ENCODE assay signal across 8 cellular contexts in the genomic region with DNA sequence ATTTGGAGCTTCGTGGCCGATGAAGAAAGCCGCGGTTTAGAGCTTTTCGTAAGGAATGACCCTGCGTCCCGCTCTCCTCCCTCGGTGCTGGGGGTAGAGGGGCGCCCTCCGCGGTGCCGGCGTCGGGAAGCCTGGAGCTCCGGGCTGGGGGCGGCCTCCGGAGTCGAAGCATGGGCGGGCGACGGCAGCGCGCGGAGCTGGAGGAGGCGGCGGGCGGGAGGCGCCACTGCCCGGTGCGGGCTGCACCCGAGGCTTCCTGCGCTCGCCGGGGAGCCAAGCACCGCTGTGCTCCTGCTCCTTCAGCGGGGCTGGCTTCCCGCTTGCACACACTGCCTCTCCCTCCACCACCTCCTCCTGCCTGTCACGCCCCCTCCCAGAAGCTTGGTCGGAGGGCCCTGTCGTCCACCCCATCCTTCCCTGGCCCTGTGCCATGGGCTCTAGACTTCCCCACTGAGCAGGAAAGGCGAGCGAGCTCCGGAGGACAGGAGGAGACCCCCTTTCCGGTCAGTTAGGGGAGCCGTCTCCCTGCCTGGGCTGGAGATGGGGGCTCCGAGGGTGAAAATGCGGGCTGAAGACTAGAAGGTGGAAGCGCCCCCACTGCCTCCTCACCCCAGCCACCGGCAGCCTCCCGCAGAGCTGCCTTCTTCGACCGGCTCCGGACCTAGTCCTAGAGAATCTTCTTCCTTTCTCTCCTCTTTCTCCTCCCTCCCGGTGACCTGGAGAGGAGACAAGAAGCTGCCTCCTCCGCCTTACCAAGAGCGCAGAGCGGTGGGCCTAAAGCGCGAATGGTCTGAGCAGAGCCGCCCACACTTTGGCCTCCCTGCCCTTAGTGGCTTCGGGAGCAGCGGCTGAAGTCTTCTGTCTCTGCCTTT. TPM values are rescaled to one million over a fixed set of nuclear protein-coding genes. Genes with fewer than 3 reads are reported as not detected.
DNase-seq lines count a peak whose midpoint lies in the region; ATAC-seq, FAIRE-seq and TF ChIP-seq lines count a peak whose summit lies in the region.

No MANE protein-coding gene starts in this region.

- H3K4me3 ChIP-seq in AG04449 (ENCODE audit: low read depth, low read length) (peak overlapping the region; percentile 53), mesendoderm (ENCODE audit: low read length) (peak overlapping the region; percentile 26), aorta (ENCODE audit: low read length in 2 of 2) (no peak overlapping the region)

- peaks cover 9% of the 10 kb centered on the region for H3K27me3 ChIP-seq in mesendoderm (ENCODE audit: insufficient read depth, low read length, poor library complexity)
- peaks cover 0 to 2% of the 10 kb centered on the region in 2 donors for H3K27me3 ChIP-seq in aorta (ENCODE audit: control insufficient read depth in 1 of 2, insufficient read depth in 2 of 2, low read length in 1 of 2)

- no peaks in the 10 kb centered on the region for H3K4me1 ChIP-seq in mesendoderm (ENCODE audit: control insufficient read depth, low read depth, low read length)
- H3K4me1 ChIP-seq in aorta (ENCODE audit: control insufficient read depth in 1 of 2, insufficient read depth in 2 of 2, low read length in 2 of 2) = no peaks in the 10 kb centered on the region

- peak overlapping the region; percentile 54 for H3K23ac ChIP-seq in mesendoderm (ENCODE audit: low read length)

- no peak overlapping the region for H2BK120ac ChIP-seq in mesendoderm (ENCODE audit: low read depth, low read length)

- ATAC-seq in HG03378 (IDR thresholded peaks at IDR 0.05; ENCODE audit: unreplicated experiment) (no peak), aorta (ENCODE audit: low FRiP score) (no peak), GM21529 (IDR thresholded peaks at IDR 0.05; ENCODE audit: unreplicated experiment) (no peak), HG02852 (IDR thresholded peaks at IDR 0.05; ENCODE audit: unreplicated experiment) (no peak)

- H3K36me3 ChIP-seq in mesendoderm (ENCODE audit: control insufficient read depth, insufficient read depth, low read length) (no peaks in the 10 kb centered on the region), aorta (ENCODE audit: control insufficient read depth in 1 of 2, insufficient read depth in 2 of 2, low read length in 1 of 2) (no peaks in the 10 kb centered on the region)

- TF ChIP-seq CTCF in AG04449 (IDR thresholded peaks at IDR 0.05; ENCODE audit: insufficient read depth, low read length, missing control alignments) = no peak

- no peaks in the 10 kb centered on the region for H3K79me1 ChIP-seq in mesendoderm (ENCODE audit: low read length)

- CTCF ChIA-PET in AG04449 (lab: Yijun Ruan, JAX) = interaction anchor here (1.0 to 6.9 kb wide), 17 partner anchors 8 to 1314 kb away, joined by 3 to 51 read pairs (median 4); a partner anchor contains a TSS

- peak overlapping the region; percentile 64 for H3K9ac ChIP-seq in mesendoderm (ENCODE audit: low read length)

- no peak overlapping the region for H4K5ac ChIP-seq in mesendoderm (ENCODE audit: low read length)

- H3K27ac ChIP-seq in mesendoderm (ENCODE audit: low read depth, low read length) (no peak overlapping the region), aorta (ENCODE audit: low read depth in 1 of 2, low read length in 2 of 2) (no peak overlapping the region)

- peak overlapping the region; percentile 91 for H3K4me2 ChIP-seq in mesendoderm (ENCODE audit: low read length)

- POLR2A ChIA-PET in AG04449 (lab: Yijun Ruan, JAX) = interaction anchor here (0.6 to 1.2 kb wide), 2 partner anchors 26 to 68 kb away, joined by 3 to 4 read pairs; no protein-coding TSS in a partner anchor

- FAIRE-seq in HTR-8/SVneo (lab: Jason Lieb, UNC) = peak; percentile 97

- H2AK5ac ChIP-seq in mesendoderm (ENCODE audit: low read length) = no peak overlapping the region

- no peak overlapping the region for H2BK5ac ChIP-seq in mesendoderm (ENCODE audit: low read length)

- peak overlapping the region; percentile 96 for H3K18ac ChIP-seq in mesendoderm (ENCODE audit: low read length)

- H3K9me3 ChIP-seq in aorta (ENCODE audit: control insufficient read depth, low read length) = peaks cover 4% of the 10 kb centered on the region

- peak overlapping the region; percentile 22 for H3K4ac ChIP-seq in mesendoderm (ENCODE audit: low read depth, low read length)

- no peaks in the 10 kb centered on the region for H3K79me2 ChIP-seq in mesendoderm (ENCODE audit: control insufficient read depth, insufficient read depth, low read length)

- DNase-seq in AG04449 (ENCODE audit: low read depth, low spot score) (no peak), HTR-8/SVneo (ENCODE audit: insufficient read length, low spot score) (peak; percentile 45), ecto neural progenitor cell (ENCODE audit: low spot score) (peak; percentile 60), mesendoderm (peak; percentile 53), aorta (no peak)

- intact Hi-C loops in aorta (cut with DNase I) = no loop called here

- no peak overlapping the region for H2BK15ac ChIP-seq in mesendoderm (replicated peaks; ENCODE audit: low read depth)

- WGBS in mesendoderm (ENCODE audit: extremely low coverage, insufficient coverage, low lambda C conversion rate) = no CpG with 5 or more reads among the region's 62 CpGs
- 3 to 5% methylated on average over 55 to 62 of the region's 62 CpGs for WGBS in aorta, 2 donors

- H4K8ac ChIP-seq in mesendoderm (ENCODE audit: low read depth, low read length) = no peak overlapping the region

- H3K56ac ChIP-seq in mesendoderm (ENCODE audit: low read length) = peak overlapping the region; percentile 78

RNA-seq across cellular contexts. Expression of a gene that starts 1.8 kb away (rescaled TPM):
- 2.6 TPM for polyA plus RNA-seq in mesendoderm (2013, experiment 1 of 2)
- polyA plus RNA-seq in mesendoderm (2013, experiment 2 of 2) = 2.6 TPM
- under 1 TPM; 0.06 to 0.10 TPM for total RNA-seq in aorta
- not detected for polyA plus RNA-seq in aorta

Comparison
In these comparisons a context has a peak if more than half of its experiments do, and no peak if none do; other contexts are left out.
1. DNase-seq: peak in HTR-8/SVneo (single experiment), ecto neural progenitor cell (single experiment) and mesendoderm (single experiment); none in AG04449 (single experiment) and aorta (0 of 2).
2. H3K4me3 ChIP-seq: peak in AG04449 (single experiment) and mesendoderm (single experiment); none in aorta (0 of 2).